ENCODE assay signal across 8 cellular contexts in the genomic region with DNA sequence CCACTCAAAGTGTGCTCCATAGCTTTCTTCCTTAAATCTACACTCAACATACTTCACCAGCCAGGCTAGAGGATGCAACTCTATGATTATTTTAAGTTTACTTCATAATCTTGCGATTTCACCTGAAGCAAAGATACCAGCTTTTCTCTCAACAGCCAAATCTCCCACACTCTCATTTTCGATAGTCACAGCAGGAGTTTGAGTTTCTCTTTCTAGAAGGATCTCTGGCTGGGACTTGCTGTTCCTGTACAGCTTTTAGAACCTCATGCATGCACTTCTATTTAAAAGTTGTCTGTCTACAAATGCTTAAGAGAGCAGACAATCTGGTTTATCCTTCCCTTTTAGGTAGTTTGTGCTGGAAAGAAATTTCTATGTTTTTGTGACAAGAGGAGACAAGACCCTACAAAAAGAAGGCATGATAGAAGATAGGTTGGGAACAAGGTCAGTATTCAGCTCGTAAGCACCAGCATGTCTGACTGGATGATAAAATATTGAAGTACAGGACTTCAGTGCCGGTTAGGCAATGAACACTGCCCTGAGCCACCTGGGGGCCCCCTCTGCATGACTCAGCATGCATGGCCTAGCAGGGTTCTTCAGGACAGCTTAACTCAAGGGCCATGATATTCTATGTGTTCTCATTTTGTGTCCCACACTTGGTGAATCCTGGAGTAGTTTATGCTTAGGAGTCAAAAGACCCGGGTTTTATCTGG.
DNase-seq lines count a peak whose midpoint lies in the region; ATAC-seq lines count a peak whose summit lies in the region.

No MANE protein-coding gene starts in this region.

- ATAC-seq in GM19438 (IDR thresholded peaks at IDR 0.05; ENCODE audit: low read depth, unreplicated experiment) = peak; percentile 40

- DNase-seq in EL = peak; percentile 39
- DNase-seq in HuH-7 (ENCODE audit: low spot score) = peak; percentile 5
- peak; percentile 78 for DNase-seq in amniotic epithelial cell (ENCODE audit: low read depth)
- DNase-seq in renal cortical epithelial cell (ENCODE audit: low read depth) = peak; percentile 65
- DNase-seq in NCI-H1105 treated with DMSO at 0.1 percent for 48 hours (lab: John Stamatoyannopoulos, UW) = no peak
- DNase-seq in central memory CD4-positive, alpha-beta T cell = no peak
- DNase-seq in cerebellar cortex (ENCODE audit: low spot score) = no peak

Comparison
In these comparisons a context has a peak if more than half of its experiments do, and no peak if none do; other contexts are left out.
1. DNase-seq: peak in EL (single experiment), HuH-7 (single experiment), amniotic epithelial cell (single experiment) and renal cortical epithelial cell (single experiment); none in NCI-H1105 treated with DMSO at 0.1 percent for 48 hours (single experiment), central memory CD4-positive, alpha-beta T cell (single experiment) and cerebellar cortex (single experiment).